ENCODE assay signal across 8 cellular contexts in genomic region chr1:25204797-25205441, GRCh38. TPM values are rescaled to one million over a fixed set of nuclear protein-coding genes. Genes with fewer than 3 reads are reported as not detected.
DNase-seq lines count a peak whose midpoint lies in the region; ATAC-seq, FAIRE-seq and TF ChIP-seq lines count a peak whose summit lies in the region.

No MANE protein-coding gene starts in this region.

- H2AFZ ChIP-seq in H9 (ENCODE audit: low read length) = no peak overlapping the region
- no peak overlapping the region for H2AFZ ChIP-seq in K562 (ENCODE audit: low read depth, low read length)

- WGBS in H9 (ENCODE audit: extremely low coverage, insufficient read length, low lambda C conversion rate) = no CpG with 5 or more reads among the region's 8 CpGs
- 46% methylated on average over 8 of the region's 8 CpGs for WGBS in K562 (ENCODE audit: insufficient coverage, low coverage, missing lambda C conversion rate)

- TF ChIP-seq CTCF in H9 (conservative IDR thresholded peaks at IDR 0.05) (peak; percentile 89), K562 (IDR thresholded peaks at IDR 0.05 in 2 of 3, conservative IDR thresholded peaks at IDR 0.05 in 1 of 3; ENCODE audit: insufficient read depth in 2 of 3, low read depth in 1 of 3, low read length in 3 of 3) (peak; percentile 64 to 88 (median 79))

- no peaks in the 10 kb centered on the region for H3K9me3 Mint-ChIP-seq in CD4-positive, alpha-beta memory T cell
- no peaks in the 10 kb centered on the region; a peak in 1 of 5 replicates for H3K9me3 Mint-ChIP-seq in H9

- no peaks in the 10 kb centered on the region for H4K20me1 ChIP-seq in H9 (ENCODE audit: control insufficient read depth, insufficient read depth, insufficient read length)
- H4K20me1 ChIP-seq in K562 (replicated peaks; ENCODE audit: control insufficient read depth, insufficient read depth, low read length) = no peaks in the 10 kb centered on the region; the same call in 1 of the 2 replicates

- H3K23me2 ChIP-seq in H9 (ENCODE audit: insufficient read length, low read depth, low read length, poor library complexity, severe bottlenecking) = no peaks in the 10 kb centered on the region

- no peak for TF ChIP-seq POLR2A in K562 (conservative IDR thresholded peaks at IDR 0.05)

- no peak overlapping the region for H2BK15ac ChIP-seq in H9 (ENCODE audit: low read depth, low read length)

- no peaks in the 10 kb centered on the region for H3K4me1 ChIP-seq in CD4-positive, alpha-beta memory T cell (ENCODE audit: insufficient read depth, low read length)
- H3K4me1 ChIP-seq in H9 (ENCODE audit: insufficient read depth, low read length) (no peaks in the 10 kb centered on the region), K562 (replicated peaks in 1 of 2; ENCODE audit: control insufficient read depth in 2 of 2, insufficient read depth in 2 of 2, low read length in 2 of 2) (no peaks in the 10 kb centered on the region)

- no peak for TF ChIP-seq EP300 in K562 (IDR thresholded peaks at IDR 0.05; ENCODE audit: low read length)

- no TSS peak for BruUV-seq in K562 (replicated peaks; lab: Mats Ljungman, UMichigan)

- TF ChIP-seq RAD21 in K562 (CRISPR knock-in tag; conservative IDR thresholded peaks at IDR 0.05 in 1 of 2, IDR thresholded peaks at IDR 0.05 in 1 of 2) = peak; percentile 43 to 71; a peak in 3 of 4 replicates

- H2BK12ac ChIP-seq in H9 (ENCODE audit: insufficient read length, low read depth, low read length) = no peak overlapping the region

- peak; percentile 84 for ATAC-seq in K562
- ATAC-seq in GM21390 (IDR thresholded peaks at IDR 0.05; ENCODE audit: unreplicated experiment) = no peak
- ATAC-seq in HG02759 (IDR thresholded peaks at IDR 0.05; ENCODE audit: unreplicated experiment) = no peak

- peaks cover 0 to 2% (median 0%) of the 10 kb centered on the region in 4 donors for H3K4me1 Mint-ChIP-seq in CD4-positive, alpha-beta memory T cell
- peaks cover 8 to 14% of the 10 kb centered on the region in 2 experiments for H3K4me1 Mint-ChIP-seq in H9

- H2AK5ac ChIP-seq in H9 (ENCODE audit: insufficient read length, low read length) = no peak overlapping the region

- H3K4me2 ChIP-seq in H9 (ENCODE audit: insufficient read depth, insufficient read length, low read length) (no peak overlapping the region), K562 (ENCODE audit: insufficient read depth, low read length) (no peak overlapping the region)

- no peak overlapping the region for H2BK120ac ChIP-seq in H9 (ENCODE audit: low read depth, low read length, poor library complexity, severe bottlenecking)

- FAIRE-seq in K562 (lab: Jason Lieb, UNC) = peak; percentile 89

- H3K27me3 ChIP-seq in CD4-positive, alpha-beta memory T cell (ENCODE audit: insufficient read depth, low read length) = no peaks in the 10 kb centered on the region
- H3K27me3 ChIP-seq in H9 (ENCODE audit: insufficient read depth, low read length) (no peaks in the 10 kb centered on the region), K562 (ENCODE audit: control insufficient read depth in 2 of 2, insufficient read depth in 2 of 2, low read length in 2 of 2) (peaks cover 21 to 25% of the 10 kb centered on the region in 2 experiments; a peak in 4 of 5 replicates)

- intact Hi-C loops in CD4-positive, alpha-beta memory T cell (cut with micrococcal nuclease) = loop anchor here (1.0 to 2.0 kb wide), 2 partner anchors 274 to 357 kb away; partner anchors contain the start of gene RUNX3
- intact Hi-C loops in K562 (cut with micrococcal nuclease) = loop anchor here (2.0 to 5.0 kb wide), 2 partner anchors 103 to 356 kb away; no protein-coding TSS in a partner anchor

- H3K18ac ChIP-seq in H9 (ENCODE audit: insufficient read length, low read depth, low read length) = no peak overlapping the region

- H3K14ac ChIP-seq in H9 (ENCODE audit: insufficient read depth, low read length) = no peak overlapping the region

- H3T11ph ChIP-seq in H9 (ENCODE audit: low read length) = no peak overlapping the region

- H3K27me3 Mint-ChIP-seq in CD4-positive, alpha-beta memory T cell = peaks cover under 1 to 9% of the 10 kb centered on the region in 2 donors
- H3K27me3 Mint-ChIP-seq in H9 (ENCODE audit: low read depth) = no peaks in the 10 kb centered on the region

- H3K27ac Mint-ChIP-seq in CD4-positive, alpha-beta memory T cell = no peak overlapping the region
- no peak overlapping the region for H3K27ac Mint-ChIP-seq in H9

- H3K4me3 Mint-ChIP-seq in CD4-positive, alpha-beta memory T cell = no peak overlapping the region
- no peak overlapping the region for H3K4me3 Mint-ChIP-seq in H9

- H3K36me3 Mint-ChIP-seq in CD4-positive, alpha-beta memory T cell = no peaks in the 10 kb centered on the region
- no peaks in the 10 kb centered on the region for H3K36me3 Mint-ChIP-seq in H9 (ENCODE audit: insufficient read depth in 1 of 3, low read depth in 3 of 3)

- no peak overlapping the region for H3K56ac ChIP-seq in H9 (ENCODE audit: insufficient read length, low read depth, low read length)

- no peak overlapping the region for H3K4ac ChIP-seq in H9 (ENCODE audit: low read depth, low read length)

- H3K79me1 ChIP-seq in H9 (ENCODE audit: insufficient read depth, low read depth, low read length, poor library complexity, severe bottlenecking) = no peaks in the 10 kb centered on the region

- no peak overlapping the region for H2BK20ac ChIP-seq in H9 (ENCODE audit: low read depth, low read length, poor library complexity, severe bottlenecking)

- no peaks in the 10 kb centered on the region for H3K9me1 ChIP-seq in K562 (ENCODE audit: control insufficient read depth, insufficient read depth, low read length)

- POLR2A ChIA-PET in CD4-positive, alpha-beta memory T cell (lab: Charles Lee; ENCODE audit: partially characterized antibody) = no interaction called here
- POLR2A ChIA-PET in K562 (lab: Yijun Ruan, JAX) = interaction anchor here (1.1 to 2.4 kb wide), 2 partner anchors 10 to 27 kb away, joined by 3 to 20 read pairs; partner anchors contain the start of gene SYF2

- H4K5ac ChIP-seq in H9 (ENCODE audit: insufficient read length, low read depth, low read length) = no peak overlapping the region

- no peak overlapping the region for H4K91ac ChIP-seq in H9 (ENCODE audit: insufficient read length, low read depth, low read length)

- H3K4me3 ChIP-seq in CD4-positive, alpha-beta memory T cell (ENCODE audit: low read length in 2 of 2) = no peak overlapping the region
- H3K4me3 ChIP-seq in K562 = no peak overlapping the region

- no peak overlapping the region for H3K27ac ChIP-seq in CD4-positive, alpha-beta memory T cell (ENCODE audit: low read depth, low read length)
- no peak overlapping the region for H3K27ac ChIP-seq in H9 (ENCODE audit: insufficient read length, low read depth, low read length)
- H3K27ac ChIP-seq in K562 (ENCODE audit: extremely low read depth, low read depth, low read length) = no peak overlapping the region

- in situ Hi-C loops in K562 (cut with MboI) = no loop called here

- H3K23ac ChIP-seq in H9 (ENCODE audit: insufficient read length, low read depth, low read length) = no peak overlapping the region

- H2BK5ac ChIP-seq in H9 (ENCODE audit: insufficient read length, low read length) = no peak overlapping the region

- H3K9ac ChIP-seq in H9 (ENCODE audit: extremely low read depth, insufficient read length, low read length) (no peak overlapping the region), K562 (ENCODE audit: insufficient read depth in 1 of 2, low read depth in 2 of 2, low read length in 2 of 2) (no peak overlapping the region)

- H3K36me3 ChIP-seq in CD4-positive, alpha-beta memory T cell (ENCODE audit: insufficient read depth, low read length) = no peaks in the 10 kb centered on the region
- H3K36me3 ChIP-seq in K562 (ENCODE audit: control insufficient read depth, insufficient read depth, low read length) = no peaks in the 10 kb centered on the region

- H4K8ac ChIP-seq in H9 (replicated peaks; ENCODE audit: insufficient read length, low read depth, low read length) = no peak overlapping the region

- peak in 4 of 5 donors; percentile 45 to 59 (median 50) for DNase-seq in CD4-positive, alpha-beta memory T cell
- DNase-seq in H9 = no peak
- DNase-seq in NCI-H69 (lab: John Stamatoyannopoulos, UW) = peak; percentile 46
- DNase-seq in K562 (ENCODE audit: extremely low read depth in 1 of 4, low spot score in 3 of 4) = peak; percentile 65 to 77 (median 74)
- peak; percentile 63 for DNase-seq in iPS-NIHi7 (ENCODE audit: extremely low spot score)
- DNase-seq in stromal cell of bone marrow (ENCODE audit: low read depth) = peak; percentile 31

- H3K9me3 ChIP-seq in CD4-positive, alpha-beta memory T cell (ENCODE audit: control insufficient read depth in 1 of 2, low read length in 2 of 2) = no peaks in the 10 kb centered on the region
- no peaks in the 10 kb centered on the region for H3K9me3 ChIP-seq in H9 (ENCODE audit: control insufficient read depth, low read depth, low read length)
- H3K9me3 ChIP-seq in K562 (replicated peaks; ENCODE audit: control insufficient read depth, insufficient read depth, low read depth, low read length) = no peaks in the 10 kb centered on the region

- CTCF ChIA-PET in CD4-positive, alpha-beta memory T cell (lab: Charles Lee; ENCODE audit: partially characterized antibody) = interaction anchor here (0.7 to 6.0 kb wide), 17 partner anchors 8 to 517 kb away, joined by 3 to 39 read pairs (median 5); no protein-coding TSS in a partner anchor
- CTCF ChIA-PET in K562 (lab: Yijun Ruan, JAX; ENCODE audit: low intra/inter-chr PET ratio) = interaction anchor here (0.5 to 1.2 kb wide), 4 partner anchors 155 to 358 kb away, joined by 3 to 7 read pairs (median 4); no protein-coding TSS in a partner anchor

- H3K79me2 ChIP-seq in H9 (ENCODE audit: insufficient read depth, low read length) (no peaks in the 10 kb centered on the region), K562 (ENCODE audit: control insufficient read depth, insufficient read depth, low read length) (no peaks in the 10 kb centered on the region)

RNA-seq across cellular contexts. Expression of gene SYF2, which starts 27.4 kb away (rescaled TPM):
- 10 to 100 TPM; 64.3 to 66.8 TPM for total RNA-seq in CD4-positive, alpha-beta memory T cell
- 100 to 1,000 TPM in 1 of 2 donors, 10 to 100 TPM in 1; 82.9 to 111 TPM for polyA plus RNA-seq in CD4-positive, alpha-beta memory T cell
- total RNA-seq in H9 (2021) (34.4 and 36.5 TPM in 2 replicates), K562 (2014; rRNA removed) (38.2 and 43.2 TPM in 2 replicates), K562 (2014; rRNA removed; fragmentation: Illumina TruSeq; extraction: Trizol) (59.3 and 80.6 TPM in 2 replicates), K562 (2015; rRNA removed; fragmentation: Illumina TruSeq; extraction: Trizol) (51.2 and 54.6 TPM in 2 replicates), K562 (2021) (27.5 and 35.6 TPM in 2 replicates)
- total RNA-seq in K562 (2011; cell fraction: chromatin; rRNA removed; ENCODE audit: low replicate concordance) = 15.7 and 26.6 TPM in 2 replicates
- 12.9 and 16.7 TPM in 2 replicates for total RNA-seq in K562 (2011; cell fraction: nucleolus; rRNA removed)
- 22.2 and 24.0 TPM in 2 replicates for total RNA-seq in K562 (2011; cell fraction: nucleoplasm; rRNA removed)
- polyA plus RNA-seq in K562 (2011; rRNA removed) (33.7 and 36.5 TPM in 2 replicates), K562 (2014; fragmentation: Illumina TruSeq; extraction: Trizol) (66.5 and 80.2 TPM in 2 replicates), K562 (2014; fragmentation: Nextera tagmentation; extraction: Ambion mirVana) (10 to 100 TPM; 20.9 to 21.9 TPM), K562 (2014; rRNA removed) (52.5 and 69.0 TPM in 2 replicates)
- polyA plus RNA-seq in K562 (2011; cell fraction: cytosol; rRNA removed) = 3.4 and 12.2 TPM in 2 replicates
- 5.5 and 9.8 TPM in 2 replicates for polyA plus RNA-seq in K562 (2011; cell fraction: nucleus; rRNA removed)
- 51.2 and 71.0 TPM in 2 replicates for polyA plus RNA-seq in K562 (2012)
- 13.7 and 20.1 TPM in 2 replicates for polyA minus RNA-seq in K562 (2011; rRNA and poly(A)+ RNA removed)
- 5.4 and 7.2 TPM in 2 replicates for polyA minus RNA-seq in K562 (2011; cell fraction: cytosol; rRNA and poly(A)+ RNA removed)
- polyA minus RNA-seq in K562 (2011; cell fraction: nucleus; rRNA and poly(A)+ RNA removed) = 6.5 and 14.8 TPM in 2 replicates

RNA-seq across cellular contexts. Expression of gene RSRP1, which starts 42.3 kb away (rescaled TPM):
- 100 to 1,000 TPM; 470 to 494 TPM for total RNA-seq in CD4-positive, alpha-beta memory T cell
- polyA plus RNA-seq in CD4-positive, alpha-beta memory T cell = 10 to 100 TPM; 33.1 to 57.5 TPM
- 51.9 and 55.1 TPM in 2 replicates for total RNA-seq in H9 (2021)
- total RNA-seq in K562 (2011; cell fraction: chromatin; rRNA removed; ENCODE audit: low replicate concordance) = 639 and 767 TPM in 2 replicates
- total RNA-seq in K562 (2011; cell fraction: nucleolus; rRNA removed) = 540 and 629 TPM in 2 replicates
- 507 and 548 TPM in 2 replicates for total RNA-seq in K562 (2011; cell fraction: nucleoplasm; rRNA removed)
- total RNA-seq in K562 (2014; rRNA removed) = 130 and 138 TPM in 2 replicates
- total RNA-seq in K562 (2014; rRNA removed; fragmentation: Illumina TruSeq; extraction: Trizol) = 180 and 197 TPM in 2 replicates
- 164 and 183 TPM in 2 replicates for total RNA-seq in K562 (2015; rRNA removed; fragmentation: Illumina TruSeq; extraction: Trizol)
- total RNA-seq in K562 (2021) = 146 and 159 TPM in 2 replicates
- polyA plus RNA-seq in K562 (2011; rRNA removed) = 195 and 220 TPM in 2 replicates
- polyA plus RNA-seq in K562 (2011; cell fraction: cytosol; rRNA removed) = 55.7 and 97.9 TPM in 2 replicates
- polyA plus RNA-seq in K562 (2011; cell fraction: nucleus; rRNA removed) = 585 and 591 TPM in 2 replicates
- polyA plus RNA-seq in K562 (2012) = 148 and 265 TPM in 2 replicates
- polyA plus RNA-seq in K562 (2014; fragmentation: Illumina TruSeq; extraction: Trizol) = 96.2 and 113 TPM in 2 replicates
- polyA plus RNA-seq in K562 (2014; fragmentation: Nextera tagmentation; extraction: Ambion mirVana) = 10 to 100 TPM; 27.2 to 35.0 TPM
- 237 and 283 TPM in 2 replicates for polyA plus RNA-seq in K562 (2014; rRNA removed)
- 155 and 167 TPM in 2 replicates for polyA minus RNA-seq in K562 (2011; rRNA and poly(A)+ RNA removed)
- polyA minus RNA-seq in K562 (2011; cell fraction: cytosol; rRNA and poly(A)+ RNA removed) = 71.5 and 87.6 TPM in 2 replicates
- 323 and 418 TPM in 2 replicates for polyA minus RNA-seq in K562 (2011; cell fraction: nucleus; rRNA and poly(A)+ RNA removed)
